ENCODE assay signal across 1 cellular context in genomic region chr22:46352691-46353386, GRCh38.
TF ChIP-seq lines count a peak whose summit lies in the region.

No MANE protein-coding gene starts in this region.

TF ChIP-seq in HEK293, 187 proteins besides CTCF, POLR2A, EP300 and RAD21 (continued from another document):
- TF ChIP-seq PRDM10 (tag by site-specific recombination; IDR thresholded peaks at IDR 0.05) (peak; percentile 57), EGR2 (tag by site-specific recombination; IDR thresholded peaks at IDR 0.05; ENCODE audit: low read depth) (no peak), ZNF24 (tag by site-specific recombination; IDR thresholded peaks at IDR 0.05) (no peak), ZNF639 (tag by site-specific recombination; IDR thresholded peaks at IDR 0.05) (0 out of 2 replicates have a peak, but pooled peaks have one; percentile 52), ZNF311 (tag by site-specific recombination; IDR thresholded peaks at IDR 0.05; ENCODE audit: borderline replicate concordance) (no peak), TCF7L2 (IDR thresholded peaks at IDR 0.05; ENCODE audit: borderline replicate concordance, low read depth, low read length) (no peak), ZNF148 (tag by site-specific recombination; IDR thresholded peaks at IDR 0.05; ENCODE audit: borderline replicate concordance) (no peak), ZNF48 (tag by site-specific recombination; IDR thresholded peaks at IDR 0.05) (no peak), ZNF121 (tag by site-specific recombination; IDR thresholded peaks at IDR 0.05) (peak; percentile 85), ZIC2 (tag by site-specific recombination; IDR thresholded peaks at IDR 0.05) (peak; percentile 95), HIC1 (tag by site-specific recombination; IDR thresholded peaks at IDR 0.05) (peak; percentile 21; the same call in 1 of the 2 replicates)
